ENCODE assay signal across 8 cellular contexts in genomic region chr19:1512671-1513491, GRCh38.
A peak's percentile ranks its signal among the peaks of the same experiment; 100 is the strongest.
DNase-seq lines count a peak whose midpoint lies in the region; ATAC-seq and TF ChIP-seq lines count a peak whose summit lies in the region.

ADAMTSL5 (minus strand) TSS chr19:1513019; CDS start chr19:1510943, 2,076 bp downstream.

- TF ChIP-seq CTCF in OCI-LY1 (IDR thresholded peaks at IDR 0.05; ENCODE audit: low read length) (no peak), retinal pigment epithelial cell (conservative IDR thresholded peaks at IDR 0.05; ENCODE audit: low read depth, low read length) (no peak)

- peak; percentile 45 for DNase-seq in GM04504 (ENCODE audit: low read depth)
- peak; percentile 59 for DNase-seq in activated T-helper 1 cell treated with Interleukin-2 at 50 U/mL for 16 hours (ENCODE audit: low read depth)
- peak; percentile 44 for DNase-seq in foreskin melanocyte
- no peak for DNase-seq in retinal pigment epithelial cell (ENCODE audit: low read depth)
- DNase-seq in putamen (ENCODE audit: low spot score) = no peak
- no peak for DNase-seq in NCI-H524 treated with DMSO at 0.1 percent for 48 hours (lab: John Stamatoyannopoulos, UW)

- peaks cover 8% of the 10 kb centered on the region for H3K27me3 ChIP-seq in OCI-LY1 (ENCODE audit: insufficient read depth, low read length)

- no peaks in the 10 kb centered on the region for H3F3A ChIP-seq in OCI-LY1 (ENCODE audit: insufficient read depth, low read length)

- H3K9me3 ChIP-seq in OCI-LY1 (ENCODE audit: low read length) = no peaks in the 10 kb centered on the region

- H3K9ac ChIP-seq in OCI-LY1 (ENCODE audit: low read length) = no peak within 1 kb of the TSS

- peak within 1 kb of the TSS; percentile 40; the same call in 1 of the 2 replicates for H3K4me2 ChIP-seq in OCI-LY1 (ENCODE audit: low read length)

- H3K9me2 ChIP-seq in OCI-LY1 (ENCODE audit: low read depth, low read length) = no peaks in the 10 kb centered on the region

- H3K27ac ChIP-seq in OCI-LY1 (ENCODE audit: low read depth, low read length, poor library complexity, severe bottlenecking) = no peak within 1 kb of the TSS

- ATAC-seq in GM18861 (IDR thresholded peaks at IDR 0.05; ENCODE audit: unreplicated experiment) = no peak

- no peaks in the 10 kb centered on the region for H4K20me1 ChIP-seq in OCI-LY1 (ENCODE audit: insufficient read depth, low read length)

- H2AFZ ChIP-seq in OCI-LY1 (ENCODE audit: low read length) = no peak within 1 kb of the TSS

- H3K36me3 ChIP-seq in OCI-LY1 (ENCODE audit: insufficient read depth, low read length) = no peaks in the 10 kb centered on the region

- H3K4me3 ChIP-seq in OCI-LY1 (ENCODE audit: low read depth, low read length, poor library complexity, severe bottlenecking) = no peak within 1 kb of the TSS
- peak within 1 kb of the TSS; percentile 40 for H3K4me3 ChIP-seq in retinal pigment epithelial cell (ENCODE audit: low read length)

- no peaks in the 10 kb centered on the region for H3K79me2 ChIP-seq in OCI-LY1 (ENCODE audit: insufficient read depth, low read length)

- H3K4me1 ChIP-seq in OCI-LY1 (ENCODE audit: insufficient read depth, low read length, severe bottlenecking) = no peaks in the 10 kb centered on the region

Comparison
In these comparisons a context has a peak if more than half of its experiments do, and no peak if none do; other contexts are left out.
1. DNase-seq: peak in GM04504 (single experiment), activated T-helper 1 cell treated with Interleukin-2 at 50 U/mL for 16 hours (single experiment) and foreskin melanocyte (single experiment); none in retinal pigment epithelial cell (single experiment), putamen (single experiment) and NCI-H524 treated with DMSO at 0.1 percent for 48 hours (single experiment).